Comparison of ENCODE assay signal across 8 cellular contexts in the genomic region with DNA sequence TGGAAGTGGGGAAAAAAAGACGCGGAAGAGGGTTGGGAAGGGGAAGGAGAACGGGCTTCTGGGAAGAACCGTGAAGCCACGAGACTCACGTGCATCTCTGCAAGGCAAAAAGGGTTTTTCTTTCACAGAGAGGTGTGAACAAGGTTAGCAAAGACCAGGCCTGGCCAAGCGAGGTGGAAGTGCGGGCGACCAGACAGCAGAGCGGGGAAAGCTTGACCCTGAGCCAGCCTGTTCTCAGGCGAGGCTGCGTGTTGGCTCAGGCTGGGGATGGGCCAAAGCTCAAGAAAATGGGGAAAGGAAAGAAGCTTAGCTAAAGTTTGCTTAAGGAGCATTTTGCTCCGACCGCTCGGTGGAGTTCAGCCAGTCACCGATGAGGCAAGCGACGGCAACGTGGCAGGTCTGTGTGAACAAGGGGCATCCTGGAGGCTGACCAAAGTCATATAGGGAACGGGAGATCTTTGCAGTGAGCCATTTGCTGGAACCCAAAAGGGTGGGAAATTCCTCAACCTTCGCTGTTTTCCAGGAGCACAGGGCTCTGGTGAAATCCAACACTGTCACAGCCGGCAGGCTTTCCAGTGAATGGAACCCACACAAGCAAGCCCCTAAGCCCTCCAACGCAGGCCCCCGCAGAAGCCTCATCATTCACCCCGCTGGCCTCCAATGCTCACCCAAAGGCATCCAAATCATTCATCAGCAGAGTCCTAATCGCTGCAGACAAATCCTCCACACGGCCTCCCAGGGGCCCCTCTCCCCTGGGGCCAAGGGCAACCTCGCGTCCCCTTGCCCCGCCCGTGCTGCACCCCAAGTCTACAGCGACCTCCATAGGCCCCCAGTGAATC. TPM values are rescaled to one million over a fixed set of nuclear protein-coding genes. Genes with fewer than 3 reads are reported as not detected.
DNase-seq lines count a peak whose midpoint lies in the region; ATAC-seq, FAIRE-seq and TF ChIP-seq lines count a peak whose summit lies in the region.

No MANE protein-coding gene starts in this region.

- H3F3A ChIP-seq in OCI-LY1 (ENCODE audit: insufficient read depth, low read length) = no peaks in the 10 kb centered on the region

- H3K4me3 ChIP-seq in BE2C (ENCODE audit: low read depth, low read length) = peak overlapping the region; percentile 90
- peak overlapping the region; percentile 96 for H3K4me3 ChIP-seq in OCI-LY1 (ENCODE audit: low read depth, low read length, poor library complexity, severe bottlenecking)
- peak overlapping the region; percentile 85 to 97 for H3K4me3 ChIP-seq in kidney (ENCODE audit: low read length in 2 of 2)
- H3K4me3 ChIP-seq in small intestine (ENCODE audit: low read depth in 1 of 2, low read length in 2 of 2) = peak overlapping the region; percentile 90 to 91

- in situ Hi-C loops in GM13977 (cut with MboI; ENCODE audit: low pct_unique_long_range_greater_than_20kb, low sequenced_read_pairs, unreplicated experiment) = no loop called here

- H3K36me3 Mint-ChIP-seq in central memory CD8-positive, alpha-beta T cell (ENCODE audit: insufficient read depth) = peaks cover 16% of the 10 kb centered on the region

- H3K4me1 ChIP-seq in BE2C = peaks cover 6% of the 10 kb centered on the region; the same call in 1 of the 2 replicates
- H3K4me1 ChIP-seq in OCI-LY1 (ENCODE audit: insufficient read depth, low read length, severe bottlenecking) = peaks cover 15% of the 10 kb centered on the region
- peaks cover 0 to 10% of the 10 kb centered on the region in 2 donors for H3K4me1 ChIP-seq in kidney (ENCODE audit: control insufficient read depth in 1 of 2, insufficient read depth in 1 of 2, low read depth in 1 of 2, low read length in 2 of 2)
- H3K4me1 ChIP-seq in small intestine (ENCODE audit: control insufficient read depth in 2 of 2, insufficient read depth in 1 of 2, low read depth in 1 of 2, low read length in 1 of 2) = no peaks in the 10 kb centered on the region

- 24 to 33% (median 33%) methylated on average over 32 of the region's 32 CpGs for WGBS in small intestine, 3 donors

- H3K4me3 Mint-ChIP-seq in central memory CD8-positive, alpha-beta T cell = peak overlapping the region; percentile 86

- DNase-seq in BE2C (peak; percentile 39), GM13977 (ENCODE audit: low spot score) (peak; percentile 49), kidney (no peak), small intestine (peak; percentile 27), LoVo (ENCODE audit: low spot score) (no peak)
- no peak for DNase-seq in central memory CD8-positive, alpha-beta T cell (ENCODE audit: low spot score in 2 of 2)

- H3K9ac ChIP-seq in OCI-LY1 (ENCODE audit: low read length) = peak overlapping the region; percentile 91
- peak overlapping the region; percentile 77 to 93 for H3K9ac ChIP-seq in kidney (ENCODE audit: low read length in 2 of 2)

- no peaks in the 10 kb centered on the region for H3K27me3 Mint-ChIP-seq in central memory CD8-positive, alpha-beta T cell

- H4K20me1 ChIP-seq in OCI-LY1 (ENCODE audit: insufficient read depth, low read length) = no peaks in the 10 kb centered on the region

- H3K79me2 ChIP-seq in OCI-LY1 (ENCODE audit: insufficient read depth, low read length) = no peaks in the 10 kb centered on the region

- intact Hi-C loops in kidney (cut with DNase I) = no loop called here

- no peak overlapping the region for H3K27ac ChIP-seq in OCI-LY1 (ENCODE audit: low read depth, low read length, poor library complexity, severe bottlenecking)
- peak overlapping the region; percentile 54 to 72 for H3K27ac ChIP-seq in kidney (ENCODE audit: low read depth in 2 of 2, low read length in 2 of 2)
- peak overlapping the region; percentile 18 to 80 for H3K27ac ChIP-seq in small intestine (ENCODE audit: low read depth in 1 of 2, low read length in 1 of 2)

- H3K36me3 ChIP-seq in BE2C (no peaks in the 10 kb centered on the region), OCI-LY1 (ENCODE audit: insufficient read depth, low read length) (no peaks in the 10 kb centered on the region; the same call in 1 of the 2 replicates), kidney (ENCODE audit: control insufficient read depth in 1 of 2, insufficient read depth in 2 of 2, low read length in 2 of 2) (peaks cover 0 to under 1% of the 10 kb centered on the region in 2 donors), small intestine (ENCODE audit: control insufficient read depth in 2 of 2, insufficient read depth in 2 of 2, low read length in 2 of 2) (no peaks in the 10 kb centered on the region)

- TF ChIP-seq CTCF in BE2C (IDR thresholded peaks at IDR 0.05; ENCODE audit: low read depth, low read length) (no peak), GM13977 (IDR thresholded peaks at IDR 0.05; ENCODE audit: extremely low read depth, insufficient read depth, missing control alignments) (peak; percentile 13), OCI-LY1 (IDR thresholded peaks at IDR 0.05; ENCODE audit: low read length) (no peak), kidney (IDR thresholded peaks at IDR 0.05; ENCODE audit: borderline replicate concordance, extremely low read depth, insufficient read depth) (no peak)

- H3K9me3 Mint-ChIP-seq in central memory CD8-positive, alpha-beta T cell = no peaks in the 10 kb centered on the region

- FAIRE-seq in kidney (lab: Jason Lieb, UNC) = no peak
- no peak for FAIRE-seq in small intestine (lab: Jason Lieb, UNC)

- H3K27ac Mint-ChIP-seq in central memory CD8-positive, alpha-beta T cell (ENCODE audit: low read depth) = peak overlapping the region; percentile 92

- H3K4me2 ChIP-seq in OCI-LY1 (ENCODE audit: low read length) = peak overlapping the region; percentile 78

- ATAC-seq in HG03095 (IDR thresholded peaks at IDR 0.05; ENCODE audit: unreplicated experiment) = peak; percentile 32
- peak; percentile 49 for ATAC-seq in central memory CD8-positive, alpha-beta T cell (replicated peaks; ENCODE audit: extremely low read depth, poor library complexity, severe bottlenecking)

- H3K9me2 ChIP-seq in OCI-LY1 (ENCODE audit: low read depth, low read length) = no peaks in the 10 kb centered on the region

- no peaks in the 10 kb centered on the region for H3K27me3 ChIP-seq in BE2C
- no peaks in the 10 kb centered on the region for H3K27me3 ChIP-seq in OCI-LY1 (ENCODE audit: insufficient read depth, low read length)
- no peaks in the 10 kb centered on the region for H3K27me3 ChIP-seq in small intestine (ENCODE audit: control insufficient read depth in 2 of 2, insufficient read depth in 2 of 2, low read length in 2 of 2)

- H3K9me3 ChIP-seq in BE2C = peaks cover 8% of the 10 kb centered on the region
- H3K9me3 ChIP-seq in OCI-LY1 (ENCODE audit: low read length) = peaks cover 28% of the 10 kb centered on the region
- peaks cover 12 to 16% of the 10 kb centered on the region in 2 donors for H3K9me3 ChIP-seq in kidney (ENCODE audit: control insufficient read depth in 1 of 2, low read length in 2 of 2)
- H3K9me3 ChIP-seq in small intestine (ENCODE audit: control insufficient read depth, low read depth) = peaks cover 2% of the 10 kb centered on the region

- H2AFZ ChIP-seq in OCI-LY1 (ENCODE audit: low read length) = no peak overlapping the region

- H3K4me1 Mint-ChIP-seq in central memory CD8-positive, alpha-beta T cell = peaks cover 35% of the 10 kb centered on the region

RNA-seq across cellular contexts. Expression of a gene that starts 0.8 kb away (rescaled TPM):
- 8.7 TPM for polyA plus RNA-seq in BE2C (2012; ENCODE audit: insufficient read depth, insufficient read length, low read depth)
- total RNA-seq in kidney = 15.2 TPM
- polyA plus RNA-seq in kidney (ENCODE audit: insufficient read depth, low read depth, low replicate concordance) (5.0 TPM), small intestine (1 to 10 TPM in 2 of 3 donors, under 1 TPM in 1; 0.81 to 3.3 (median 2.2) TPM)

RNA-seq across cellular contexts. Expression of a gene that starts 30.9 kb away (rescaled TPM):
- polyA plus RNA-seq in BE2C (2012; ENCODE audit: insufficient read depth, insufficient read length, low read depth) = 14.8 TPM
- total RNA-seq in kidney = 16.4 TPM
- polyA plus RNA-seq in kidney (ENCODE audit: insufficient read depth, low read depth, low replicate concordance) (2.9 TPM), small intestine (1 to 10 TPM; 1.1 to 3.6 (median 2.2) TPM)

Comparison
In these comparisons a context has a peak if more than half of its experiments do, and no peak if none do; other contexts are left out.
1. DNase-seq: peak in BE2C (single experiment), GM13977 (single experiment) and small intestine (single experiment); none in central memory CD8-positive, alpha-beta T cell (0 of 2), kidney (single experiment) and LoVo (single experiment).
2. Peak in every context shown above with its lines, with median percentiles within 50 percentile points of each other: H3K4me3 ChIP-seq.